ENCODE assay signal across 14 cellular contexts in genomic region chr9:127832248-127832647, GRCh38. TPM values are rescaled to one million over a fixed set of nuclear protein-coding genes. Genes with fewer than 3 reads are reported as not detected.
DNase-seq lines count a peak whose midpoint lies in the region; ATAC-seq, FAIRE-seq and TF ChIP-seq lines count a peak whose summit lies in the region.
"Had no signal": no experiment of that assay in that cellular context is flagged by ENCODE, and none has a peak within 500 bp of the region (broad histone marks: within the 10 kb centered on the region; RNA-seq: fewer than 3 reads in every experiment).

No MANE protein-coding gene starts in this region.

- peaks cover 3% of the 10 kb centered on the region for H3K4me1 Mint-ChIP-seq in T-helper 1 cell treated with Interleukin-12 subunit alpha and Interleukin-12 subunit beta and Interleukin-4 antibody, amounts not matched to agents 30 μg/mL and 1 μg/mL, for 36 hours (ENCODE audit: low read depth)

- no peak overlapping the region for H4K5ac ChIP-seq in H1 (ENCODE audit: insufficient read length, low read depth, low read length)

- ATAC-seq in HG03139 (IDR thresholded peaks at IDR 0.05; ENCODE audit: unreplicated experiment), result no peak
- no peak for ATAC-seq in left colon

- POLR2A ChIA-PET in H1 (lab: Charles Lee; ENCODE audit: partially characterized antibody), result interaction anchor here (1.2 kb wide), 1 partner anchor 13 kb away, joined by 5 read pairs; no protein-coding TSS in a partner anchor

- H2AFZ ChIP-seq in H1 (ENCODE audit: low read length) (0 out of 2 replicates have a peak overlapping the region, but pooled peaks have one; percentile 29), MM.1S (ENCODE audit: low read length) (no peak overlapping the region)

- H3F3A ChIP-seq in MM.1S (ENCODE audit: insufficient read depth, low read length), result no peaks in the 10 kb centered on the region

- no peaks in the 10 kb centered on the region for H3K9me3 ChIP-seq in H1 (ENCODE audit: insufficient read depth in 2 of 2, low read depth in 1 of 2, low read length in 1 of 2)
- no peaks in the 10 kb centered on the region for H3K9me3 ChIP-seq in skeletal muscle satellite cell (replicated peaks; ENCODE audit: low read length)
- H3K9me3 ChIP-seq in MM.1S (replicated peaks; ENCODE audit: insufficient read depth, low read length), result no peaks in the 10 kb centered on the region
- H3K9me3 ChIP-seq: SJCRH30 had no signal

- H3K36me3 ChIP-seq in H1 (ENCODE audit: control insufficient read depth in 2 of 4, insufficient read depth in 4 of 4, low read length in 3 of 4) (no peaks in the 10 kb centered on the region), skeletal muscle satellite cell (ENCODE audit: insufficient read depth, low read length) (peaks cover 32% of the 10 kb centered on the region), MM.1S (replicated peaks; ENCODE audit: insufficient read depth, low read length) (no peaks in the 10 kb centered on the region)

- CTCF ChIA-PET in H1 (lab: Charles Lee; ENCODE audit: partially characterized antibody), result interaction anchor here (0.7 to 7.9 kb wide), 4 partner anchors 22 to 110 kb away, joined by 3 to 51 read pairs (median 4); partner anchors contain the start of gene ENG

- H2BK20ac ChIP-seq in H1 (ENCODE audit: low read length), result no peak overlapping the region

- H3K23me2 ChIP-seq in H1 (ENCODE audit: low read depth, low read length), result peaks cover 3% of the 10 kb centered on the region; the same call in 1 of the 2 replicates

- H3K4ac ChIP-seq in H1 (replicated peaks; ENCODE audit: insufficient read length, low read depth, low read length), result no peak overlapping the region

- H3K9ac ChIP-seq in H1 (replicated peaks in 1 of 4; ENCODE audit: extremely low read depth in 1 of 4, low read depth in 3 of 4, low read length in 3 of 4) (no peak overlapping the region), skeletal muscle satellite cell (ENCODE audit: low read depth, low read length) (peak overlapping the region; percentile 11), MM.1S (ENCODE audit: low read length) (no peak overlapping the region)

- H3K27ac Mint-ChIP-seq in T-helper 1 cell treated with Interleukin-12 subunit alpha and Interleukin-12 subunit beta and Interleukin-4 antibody, amounts not matched to agents 30 μg/mL and 1 μg/mL, for 36 hours, result peak overlapping the region; percentile 3
- H3K27ac Mint-ChIP-seq: brain had no signal

- H3K4me3 ChIP-seq in H1 (ENCODE audit: extremely low read depth in 1 of 4, insufficient read depth in 2 of 4, low read depth in 3 of 4, low read length in 4 of 4) (no peak overlapping the region), skeletal muscle satellite cell (ENCODE audit: low read length) (no peak overlapping the region), MM.1S (ENCODE audit: low read length) (no peak overlapping the region)
- H3K4me3 ChIP-seq: SJCRH30 had no signal

- TF ChIP-seq RAD21 in H1 (IDR thresholded peaks at IDR 0.05 in 1 of 2, conservative IDR thresholded peaks at IDR 0.05 in 1 of 2; ENCODE audit: low read depth in 2 of 2, low read length in 2 of 2), result no peak

- no peak overlapping the region for H2BK120ac ChIP-seq in H1 (replicated peaks; ENCODE audit: low read depth, low read length)

- H3K27me3 Mint-ChIP-seq in T-helper 1 cell treated with Interleukin-12 subunit alpha and Interleukin-12 subunit beta and Interleukin-4 antibody, amounts not matched to agents 30 μg/mL and 1 μg/mL, for 36 hours (ENCODE audit: low read depth), result no peaks in the 10 kb centered on the region

- no peak for DNase-seq in T-helper 1 cell
- DNase-seq in RPMI8226, result peak; percentile 77
- DNase-seq in H1 (ENCODE audit: low read depth in 1 of 2, low spot score in 2 of 2), result no peak
- DNase-seq in left colon, result no peak
- no peak for DNase-seq in MM.1S
- DNase-seq: activated CD8-positive, alpha-beta memory T cell treated with anti-CD3 and anti-CD28 coated beads, Interleukin-2, amount 50 U/mL, for 4 hours; NK-92 treated with Interleukin-12 subunit alpha and Interleukin-12 subunit beta, amount 100 ng/mL, for 24 hours; SJCRH30; stimulated activated CD4-positive, alpha-beta T cell treated with anti-CD3 and anti-CD28 coated beads, Interleukin-1b, Interleukin-23, amount 100 ng/mL, for 48 hours had no signal

- no peak overlapping the region for H3K27ac ChIP-seq in H1 (ENCODE audit: low read depth, low read length)
- H3K27ac ChIP-seq in MM.1S (ENCODE audit: low read length), result no peak overlapping the region
- H3K27ac ChIP-seq: 22Rv1, SJCRH30 had no signal

- H3K18ac ChIP-seq in H1 (ENCODE audit: extremely low read depth, low read length), result no peak overlapping the region

- H3K4me1 ChIP-seq in H1 (replicated peaks in 1 of 4; ENCODE audit: control insufficient read depth in 3 of 4, insufficient read depth in 4 of 4, low read length in 3 of 4), result peaks cover 0 to 8% (median 3%) of the 10 kb centered on the region in 4 experiments; a peak in 4 of 7 replicates
- peaks cover 62% of the 10 kb centered on the region for H3K4me1 ChIP-seq in skeletal muscle satellite cell (ENCODE audit: control insufficient read depth, insufficient read depth, low read length)
- H3K4me1 ChIP-seq in MM.1S (ENCODE audit: low read length), result no peaks in the 10 kb centered on the region

- H3K56ac ChIP-seq in H1 (replicated peaks; ENCODE audit: insufficient read length, low read depth, low read length), result no peak overlapping the region

- no peak for TF ChIP-seq CTCF in H1 (IDR thresholded peaks at IDR 0.05; ENCODE audit: control extremely low read depth in 1 of 3, insufficient read depth in 1 of 3, low read depth in 1 of 3, low read length in 3 of 3)
- no peak for TF ChIP-seq CTCF in MM.1S (IDR thresholded peaks at IDR 0.05; ENCODE audit: low read length)

- no peak for TF ChIP-seq POLR2A in H1 (IDR thresholded peaks at IDR 0.05; ENCODE audit: control extremely low read depth in 1 of 2, low read depth in 2 of 2, low read length in 2 of 2)

- no peak overlapping the region for H2BK12ac ChIP-seq in H1 (ENCODE audit: low read depth, low read length)

- H3K9me2 ChIP-seq in MM.1S (replicated peaks; ENCODE audit: insufficient read depth, low read length), result no peaks in the 10 kb centered on the region

- no peak overlapping the region for H2BK15ac ChIP-seq in H1 (ENCODE audit: low read length)

- H3K36me3 Mint-ChIP-seq in T-helper 1 cell treated with Interleukin-12 subunit alpha and Interleukin-12 subunit beta and Interleukin-4 antibody, amounts not matched to agents 30 μg/mL and 1 μg/mL, for 36 hours (ENCODE audit: low read depth), result peaks cover 15% of the 10 kb centered on the region
- H3K36me3 Mint-ChIP-seq: brain had no signal

- H3K14ac ChIP-seq in H1 (ENCODE audit: insufficient read length), result no peak overlapping the region

- H3K79me1 ChIP-seq in H1 (ENCODE audit: low read depth, low read length), result no peaks in the 10 kb centered on the region

- intact Hi-C loops in left colon (cut with DNase I, micrococcal nuclease), result no loop called here

- WGBS in H1 (ENCODE audit: extremely low coverage in 1 of 2, insufficient coverage in 1 of 2, insufficient read length in 1 of 2, insufficient replicate concordance in 2 of 2, low coverage in 1 of 2, low lambda C conversion rate in 2 of 2, missing lambda C conversion rate in 1 of 2), 2 experiments, result 90% methylated on average over 7 of the region's 7 CpGs; no CpG with 5 or more reads in 1 of the 2 experiments

- TF ChIP-seq EP300 in H1 (IDR thresholded peaks at IDR 0.05; ENCODE audit: borderline replicate concordance in 1 of 2, low read depth in 2 of 2, low read length in 2 of 2), result no peak

- H4K91ac ChIP-seq in H1 (replicated peaks; ENCODE audit: insufficient read length, low read length), result no peak overlapping the region

- H3K4me2 ChIP-seq in H1 (ENCODE audit: insufficient read depth in 1 of 2, low read depth in 2 of 2, low read length in 2 of 2) (no peak overlapping the region), skeletal muscle satellite cell (ENCODE audit: low read length) (no peak overlapping the region), MM.1S (ENCODE audit: low read depth, low read length) (no peak overlapping the region)

- H2BK5ac ChIP-seq in H1 (ENCODE audit: low read depth, low read length), result no peak overlapping the region

- no peaks in the 10 kb centered on the region for H3K27me3 ChIP-seq in H1 (replicated peaks in 1 of 4; ENCODE audit: control insufficient read depth in 3 of 4, extremely low read depth in 1 of 4, insufficient read depth in 3 of 4, low read length in 3 of 4)
- no peaks in the 10 kb centered on the region for H3K27me3 ChIP-seq in skeletal muscle satellite cell (ENCODE audit: control insufficient read depth, insufficient read depth, low read length)
- no peaks in the 10 kb centered on the region for H3K27me3 ChIP-seq in MM.1S (replicated peaks; ENCODE audit: insufficient read depth, low read length)
- H3K27me3 ChIP-seq: SJCRH30 had no signal

- H3K23ac ChIP-seq in H1 (ENCODE audit: insufficient read length), result no peak overlapping the region

- H4K20me1 ChIP-seq in H1 (replicated peaks in 1 of 2; ENCODE audit: control insufficient read depth in 1 of 2, insufficient read depth in 2 of 2, low read length in 2 of 2) (no peaks in the 10 kb centered on the region), MM.1S (ENCODE audit: insufficient read depth, low read length) (no peaks in the 10 kb centered on the region)

- no peak overlapping the region for H2AK5ac ChIP-seq in H1 (ENCODE audit: low read depth, low read length)

- H3K4me3 Mint-ChIP-seq in T-helper 1 cell treated with Interleukin-12 subunit alpha and Interleukin-12 subunit beta and Interleukin-4 antibody, amounts not matched to agents 30 μg/mL and 1 μg/mL, for 36 hours, result no peak overlapping the region
- H3K4me3 Mint-ChIP-seq: brain had no signal

- H3K79me2 ChIP-seq in H1 (ENCODE audit: control insufficient read depth in 1 of 2, insufficient read depth in 2 of 2, low read length in 2 of 2), result no peaks in the 10 kb centered on the region
- H3K79me2 ChIP-seq in MM.1S (ENCODE audit: low read length), result no peaks in the 10 kb centered on the region

- no peaks in the 10 kb centered on the region for H3K9me3 Mint-ChIP-seq in T-helper 1 cell treated with Interleukin-12 subunit alpha and Interleukin-12 subunit beta and Interleukin-4 antibody, amounts not matched to agents 30 μg/mL and 1 μg/mL, for 36 hours

- FAIRE-seq in H1 (lab: Jason Lieb, UNC), result no peak

- no peak overlapping the region for H4K8ac ChIP-seq in H1 (ENCODE audit: extremely low read depth, insufficient read depth, low read length)

RNA-seq across cellular contexts. Expression of gene ENG, which starts 22.2 kb away (rescaled TPM):
- total RNA-seq in H1 (2021; fragmentation: NEBNext Ultra II Directional; extraction: Animal tissue kit (Norgen Biotek cat#: 25700)), result 4.2 and 4.4 TPM in 2 replicates
- polyA plus RNA-seq in H1 (2011; rRNA removed), result 1.8 and 3.2 TPM in 2 replicates
- 1.1 TPM for polyA plus RNA-seq in H1 (2011; cell fraction: cytosol; rRNA removed)
- polyA plus RNA-seq in H1 (2011; cell fraction: nucleus; rRNA removed), result 2.7 TPM
- 3.7 to 5.2 TPM (median 4.0 TPM) in 4 replicates for polyA plus RNA-seq in H1 (2012, experiment 1 of 2)
- 2.6 TPM for polyA plus RNA-seq in H1 (2012, experiment 2 of 2)
- 6.7 TPM for polyA plus RNA-seq in H1 (2013, experiment 1 of 2)
- polyA plus RNA-seq in H1 (2013, experiment 2 of 2), result 7.6 TPM
- polyA minus RNA-seq in H1 (2011; rRNA and poly(A)+ RNA removed), result 1.4 and 2.4 TPM in 2 replicates
- polyA minus RNA-seq in H1 (2011; cell fraction: cytosol; rRNA and poly(A)+ RNA removed), result 2.3 TPM
- polyA minus RNA-seq in H1 (2011; cell fraction: nucleus; rRNA and poly(A)+ RNA removed), result 2.5 TPM
- 33.7 and 39.1 TPM in 2 replicates for total RNA-seq in skeletal muscle satellite cell (2012; rRNA removed)
- 10 to 100 TPM; 15.1 to 26.5 TPM for total RNA-seq in left colon

RNA-seq across cellular contexts. Expression of gene FPGS, which starts 29.6 kb away (rescaled TPM):
- total RNA-seq in H1 (2021; fragmentation: NEBNext Ultra II Directional; extraction: Animal tissue kit (Norgen Biotek cat#: 25700)), result 62.4 and 63.7 TPM in 2 replicates
- 83.0 and 125 TPM in 2 replicates for polyA plus RNA-seq in H1 (2011; rRNA removed)
- polyA plus RNA-seq in H1 (2011; cell fraction: cytosol; rRNA removed), result 71.0 TPM
- 156 TPM for polyA plus RNA-seq in H1 (2011; cell fraction: nucleus; rRNA removed)
- 56.8 to 70.0 TPM (median 66.4 TPM) in 4 replicates for polyA plus RNA-seq in H1 (2012, experiment 1 of 2)
- polyA plus RNA-seq in H1 (2012, experiment 2 of 2), result 58.0 TPM
- 38.7 TPM for polyA plus RNA-seq in H1 (2013, experiment 1 of 2)
- polyA plus RNA-seq in H1 (2013, experiment 2 of 2), result 35.7 TPM
- polyA minus RNA-seq in H1 (2011; rRNA and poly(A)+ RNA removed), result 55.2 and 85.0 TPM in 2 replicates
- polyA minus RNA-seq in H1 (2011; cell fraction: cytosol; rRNA and poly(A)+ RNA removed), result 72.3 TPM
- 52.7 TPM for polyA minus RNA-seq in H1 (2011; cell fraction: nucleus; rRNA and poly(A)+ RNA removed)
- 90.8 and 94.6 TPM in 2 replicates for total RNA-seq in skeletal muscle satellite cell (2012; rRNA removed)
- total RNA-seq in left colon, result 10 to 100 TPM; 31.4 to 47.0 TPM

RNA-seq across cellular contexts. Expression of gene AK1, which starts 45.2 kb away (rescaled TPM):
- total RNA-seq in H1 (2021; fragmentation: NEBNext Ultra II Directional; extraction: Animal tissue kit (Norgen Biotek cat#: 25700)), result 35.9 and 37.9 TPM in 2 replicates
- polyA plus RNA-seq in H1 (2011; rRNA removed), result 39.2 and 44.1 TPM in 2 replicates
- 45.5 TPM for polyA plus RNA-seq in H1 (2011; cell fraction: cytosol; rRNA removed)
- 32.0 TPM for polyA plus RNA-seq in H1 (2011; cell fraction: nucleus; rRNA removed)
- polyA plus RNA-seq in H1 (2012, experiment 1 of 2), result 32.5 to 48.8 TPM (median 43.2 TPM) in 4 replicates
- 31.3 TPM for polyA plus RNA-seq in H1 (2012, experiment 2 of 2)
- 26.6 TPM for polyA plus RNA-seq in H1 (2013, experiment 1 of 2)
- 24.9 TPM for polyA plus RNA-seq in H1 (2013, experiment 2 of 2)
- 9.5 and 12.8 TPM in 2 replicates for polyA minus RNA-seq in H1 (2011; rRNA and poly(A)+ RNA removed)
- polyA minus RNA-seq in H1 (2011; cell fraction: cytosol; rRNA and poly(A)+ RNA removed), result 2.6 TPM
- polyA minus RNA-seq in H1 (2011; cell fraction: nucleus; rRNA and poly(A)+ RNA removed), result 6.3 TPM
- 28.9 and 41.9 TPM in 2 replicates for total RNA-seq in skeletal muscle satellite cell (2012; rRNA removed)
- total RNA-seq in left colon, result 100 to 1,000 TPM; 114 to 141 TPM

RNA-seq across cellular contexts. Expression of gene CDK9, which starts 46.4 kb away (rescaled TPM):
- total RNA-seq in H1 (2021; fragmentation: NEBNext Ultra II Directional; extraction: Animal tissue kit (Norgen Biotek cat#: 25700)), result 86.3 and 87.5 TPM in 2 replicates
- 69.1 and 94.0 TPM in 2 replicates for polyA plus RNA-seq in H1 (2011; rRNA removed)
- polyA plus RNA-seq in H1 (2011; cell fraction: cytosol; rRNA removed), result 79.0 TPM
- 126 TPM for polyA plus RNA-seq in H1 (2011; cell fraction: nucleus; rRNA removed)
- polyA plus RNA-seq in H1 (2012, experiment 1 of 2), result 55.7 to 89.9 TPM (median 79.6 TPM) in 4 replicates
- polyA plus RNA-seq in H1 (2012, experiment 2 of 2), result 70.2 TPM
- 42.8 TPM for polyA plus RNA-seq in H1 (2013, experiment 1 of 2)
- 41.6 TPM for polyA plus RNA-seq in H1 (2013, experiment 2 of 2)
- 75.4 and 85.6 TPM in 2 replicates for polyA minus RNA-seq in H1 (2011; rRNA and poly(A)+ RNA removed)
- 42.9 TPM for polyA minus RNA-seq in H1 (2011; cell fraction: cytosol; rRNA and poly(A)+ RNA removed)
- polyA minus RNA-seq in H1 (2011; cell fraction: nucleus; rRNA and poly(A)+ RNA removed), result 73.9 TPM
- total RNA-seq in skeletal muscle satellite cell (2012; rRNA removed), result 35.8 and 40.8 TPM in 2 replicates
- 10 to 100 TPM; 70.4 to 87.4 TPM for total RNA-seq in left colon

RNA-seq across cellular contexts. Expression of gene SH2D3C, which starts 53.8 kb away (rescaled TPM):
- total RNA-seq in H1 (2021; fragmentation: NEBNext Ultra II Directional; extraction: Animal tissue kit (Norgen Biotek cat#: 25700)), result 6.4 and 7.3 TPM in 2 replicates
- 8.1 and 12.3 TPM in 2 replicates for polyA plus RNA-seq in H1 (2011; rRNA removed)
- 4.1 TPM for polyA plus RNA-seq in H1 (2011; cell fraction: cytosol; rRNA removed)
- polyA plus RNA-seq in H1 (2011; cell fraction: nucleus; rRNA removed), result 7.2 TPM
- polyA plus RNA-seq in H1 (2012, experiment 1 of 2), result 3.5 to 7.1 TPM (median 5.6 TPM) in 4 replicates
- 5.4 TPM for polyA plus RNA-seq in H1 (2012, experiment 2 of 2)
- 2.8 TPM for polyA plus RNA-seq in H1 (2013, experiment 1 of 2)
- polyA plus RNA-seq in H1 (2013, experiment 2 of 2), result 2.7 TPM
- polyA minus RNA-seq in H1 (2011; rRNA and poly(A)+ RNA removed), result 4.2 and 4.4 TPM in 2 replicates
- polyA minus RNA-seq in H1 (2011; cell fraction: cytosol; rRNA and poly(A)+ RNA removed), result 3.4 TPM
- 9.1 TPM for polyA minus RNA-seq in H1 (2011; cell fraction: nucleus; rRNA and poly(A)+ RNA removed)
- 0.25 TPM in 1 of 2 replicates, not detected in the other for total RNA-seq in skeletal muscle satellite cell (2012; rRNA removed)
- 1 to 10 TPM; 2.8 to 3.1 TPM for total RNA-seq in left colon
